In genomic region chr3:175121225-175121624, GRCh38 we compare ENCODE assay signal across 13 cellular contexts.
DNase-seq lines count a peak whose midpoint lies in the region; ATAC-seq, FAIRE-seq and TF ChIP-seq lines count a peak whose summit lies in the region.
"Had no signal": no experiment of that assay in that cellular context is flagged by ENCODE, and none has a peak within 500 bp of the region (broad histone marks: within the 10 kb centered on the region; RNA-seq: fewer than 3 reads in every experiment).

No MANE protein-coding gene starts in this region.

- H2AFZ ChIP-seq in GM23338 = no peak overlapping the region
- H2AFZ ChIP-seq in keratinocyte (ENCODE audit: control insufficient read depth, low read length) = no peak overlapping the region

- H3K4me3 ChIP-seq in BJ (ENCODE audit: low read depth, low read length) (no peak overlapping the region), GM23338 (no peak overlapping the region), WI38 (ENCODE audit: low read depth, low read length) (no peak overlapping the region), keratinocyte (ENCODE audit: control insufficient read depth in 2 of 3, extremely low read depth in 1 of 3, insufficient read depth in 2 of 3, low read depth in 1 of 3, low read length in 3 of 3) (no peak overlapping the region), MG63 (no peak overlapping the region), vagina (no peak overlapping the region)

- FAIRE-seq in keratinocyte (lab: Jason Lieb, UNC) = peak; percentile 74

- dilution Hi-C loops in keratinocyte (cut with MboI; ENCODE audit: extremely low pct_ligation_motif_present, low sequenced_read_pairs) = no loop called here

- no peaks in the 10 kb centered on the region for H3K9me1 ChIP-seq in keratinocyte (ENCODE audit: control insufficient read depth, extremely low read depth, insufficient read depth, low read length)

- H3K9me3 ChIP-seq in keratinocyte (ENCODE audit: control insufficient read depth, low read depth, low read length) = no peaks in the 10 kb centered on the region
- peaks cover 2% of the 10 kb centered on the region for H3K9me3 ChIP-seq in MG63
- no peaks in the 10 kb centered on the region for H3K9me3 ChIP-seq in vagina

- peaks cover 28% of the 10 kb centered on the region for H3K36me3 Mint-ChIP-seq in GM23338 (ENCODE audit: low read depth)

- H4K20me1 ChIP-seq in GM23338 (replicated peaks; ENCODE audit: insufficient read depth) = no peaks in the 10 kb centered on the region
- H4K20me1 ChIP-seq in keratinocyte (ENCODE audit: control insufficient read depth, extremely low read depth, insufficient read depth, low read length) = no peaks in the 10 kb centered on the region

- no peak overlapping the region for H3K4me3 Mint-ChIP-seq in GM23338
- H3K4me3 Mint-ChIP-seq: T-helper 2 cell treated with Interferon-gamma antibody and Interleukin-4, amounts not matched to agents 5 μg/mL and 100 μg/mL, for 36 hours had no signal

- POLR2A ChIA-PET in BJ (lab: Charles Lee) = no interaction called here

- H3K27me3 Mint-ChIP-seq in GM23338 (ENCODE audit: insufficient read depth, low read depth, poor library complexity) = no peaks in the 10 kb centered on the region

- H3K9me2 ChIP-seq in GM23338 (ENCODE audit: insufficient read depth) = peaks cover 9% of the 10 kb centered on the region; the same call in 1 of the 2 replicates

- H3K9me3 Mint-ChIP-seq in GM23338 = peaks cover 36% of the 10 kb centered on the region
- H3K9me3 Mint-ChIP-seq: T-helper 2 cell treated with Interferon-gamma antibody and Interleukin-4, amounts not matched to agents 5 μg/mL and 100 μg/mL, for 36 hours had no signal

- peak; percentile 71 for ATAC-seq in GM23338

- H3K27ac ChIP-seq in GM23338 (ENCODE audit: low read depth) (no peak overlapping the region), keratinocyte (ENCODE audit: control insufficient read depth, insufficient read depth, low read length) (no peak overlapping the region), vagina (no peak overlapping the region)

- H3F3A ChIP-seq in GM23338 (replicated peaks; ENCODE audit: low read depth) = no peaks in the 10 kb centered on the region

- H3K4me1 ChIP-seq in GM23338 (ENCODE audit: insufficient read depth) (no peaks in the 10 kb centered on the region), keratinocyte (ENCODE audit: control insufficient read depth, extremely low read depth, insufficient read depth, low read length) (no peaks in the 10 kb centered on the region), vagina (no peaks in the 10 kb centered on the region)

- H3K4me2 ChIP-seq in GM23338 = no peak overlapping the region
- H3K4me2 ChIP-seq in keratinocyte (ENCODE audit: control insufficient read depth, extremely low read depth, insufficient read depth, low read depth, low read length) = no peak overlapping the region

- DNase-seq in BJ (ENCODE audit: low read depth) (no peak), GM23338 (ENCODE audit: low spot score) (peak; percentile 58), keratinocyte (ENCODE audit: low read depth, low spot score) (no peak), MG63 (no peak), CD1c-positive myeloid dendritic cell (ENCODE audit: extremely low spot score) (no peak), vagina (ENCODE audit: extremely low spot score in 2 of 2) (no peak), AG08396 (ENCODE audit: low spot score) (no peak)
- DNase-seq: mesenchymal stem cell; NCI-H1694 treated with DMSO at 0.1 percent for 48 hours; stimulated activated naive CD4-positive, alpha-beta T cell had no signal

- TF ChIP-seq POLR2A in vagina (IDR thresholded peaks at IDR 0.05) = no peak

- H3K36me3 ChIP-seq in BJ (ENCODE audit: control insufficient read depth, insufficient read depth, low read length) (no peaks in the 10 kb centered on the region; the same call in 1 of the 2 replicates), GM23338 (ENCODE audit: insufficient read depth) (no peaks in the 10 kb centered on the region), keratinocyte (ENCODE audit: control insufficient read depth in 2 of 2, extremely low read depth in 1 of 2, insufficient read depth in 2 of 2, low read length in 2 of 2) (no peaks in the 10 kb centered on the region), MG63 (no peaks in the 10 kb centered on the region), vagina (no peaks in the 10 kb centered on the region)

- 0 out of 3 replicates have a peak, but pooled peaks cover 2% of the 10 kb centered on the region for H3K4me1 Mint-ChIP-seq in GM23338

- H3K27me3 ChIP-seq in BJ (ENCODE audit: control insufficient read depth, insufficient read depth, low read length) (no peaks in the 10 kb centered on the region), GM23338 (ENCODE audit: insufficient read depth) (no peaks in the 10 kb centered on the region), keratinocyte (ENCODE audit: control insufficient read depth, extremely low read depth, insufficient read depth, low read length) (no peaks in the 10 kb centered on the region), MG63 (no peaks in the 10 kb centered on the region), vagina (no peaks in the 10 kb centered on the region)

- no peak overlapping the region for H3K27ac Mint-ChIP-seq in GM23338
- H3K27ac Mint-ChIP-seq: activated T-helper 2 cell treated with anti-CD3 and anti-CD28 coated beads, Interferon-gamma antibody, Interleukin-2, Interleukin-4, amounts not matched to agents 10 μg/mL and 5 μg/mL and 100 μg/mL, durations not matched to agents 14 hours and 24 hours and 36 hours; T-helper 2 cell treated with Interferon-gamma antibody and Interleukin-4, amounts not matched to agents 5 μg/mL and 100 μg/mL, for 36 hours had no signal

- CTCF ChIA-PET in BJ (lab: Yijun Ruan, JAX) = interaction anchor here (1.1 to 2.1 kb wide), 2 partner anchors 10 to 14 kb away, joined by 4 to 6 read pairs; no protein-coding TSS in a partner anchor

- TF ChIP-seq CTCF in BJ (IDR thresholded peaks at IDR 0.05; ENCODE audit: insufficient read depth, low read depth, low read length) (peak; percentile 27; the same call in 1 of the 2 replicates), GM23338 (conservative IDR thresholded peaks at IDR 0.05; ENCODE audit: low read depth in 2 of 2) (peak; percentile 78 to 84), WI38 (IDR thresholded peaks at IDR 0.05; ENCODE audit: low read depth, low read length) (0 out of 2 replicates have a peak, but pooled peaks have one; percentile 9), keratinocyte (optimal IDR thresholded peaks at IDR 0.05 in 1 of 3, IDR thresholded peaks at IDR 0.05 in 1 of 3, conservative IDR thresholded peaks at IDR 0.05 in 1 of 3; ENCODE audit: extremely low read depth in 1 of 3, insufficient read depth in 2 of 3, low read length in 3 of 3) (peak; percentile 61 to 66 (median 62)), vagina (IDR thresholded peaks at IDR 0.05) (no peak)

- H3K79me2 ChIP-seq in GM23338 (replicated peaks; ENCODE audit: insufficient read depth) (no peaks in the 10 kb centered on the region), keratinocyte (ENCODE audit: control insufficient read depth, insufficient read depth, low read length) (no peaks in the 10 kb centered on the region)

- no peak overlapping the region for H3K9ac ChIP-seq in keratinocyte (ENCODE audit: control insufficient read depth, extremely low read depth, insufficient read depth, low read length)

- intact Hi-C loops in vagina (cut with DNase I) = no loop called here

TF ChIP-seq in GM23338, 12 proteins besides CTCF, POLR2A, EP300 and RAD21:
- 0 out of 2 replicates have a peak, but pooled peaks have one; percentile 35 for TF ChIP-seq ZNF114 (CRISPR knock-in tag; IDR thresholded peaks at IDR 0.05)
- TF ChIP-seq EZH2 (IDR thresholded peaks at IDR 0.05; ENCODE audit: low read depth, unreplicated experiment) = no peak

Comparison
In these comparisons a context has a peak if more than half of its experiments do, and no peak if none do; other contexts are left out.
1. CTCF ChIP-seq: peak in BJ (single experiment), GM23338 (2 of 2), WI38 (single experiment) and keratinocyte (3 of 3); none in vagina (0 of 3).